In genomic region chr10:74103560-74104248, GRCh38 we compare ENCODE assay signal across 8 cellular contexts. TPM values are rescaled to one million over a fixed set of nuclear protein-coding genes. Genes with fewer than 3 reads are reported as not detected.
DNase-seq lines count a peak whose midpoint lies in the region; ATAC-seq, FAIRE-seq and TF ChIP-seq lines count a peak whose summit lies in the region.
"Had no signal": no experiment of that assay in that cellular context is flagged by ENCODE, and none has a peak within 500 bp of the region (broad histone marks: within the 10 kb centered on the region; RNA-seq: fewer than 3 reads in every experiment).

No MANE protein-coding gene starts in this region.

- H3K36me3 ChIP-seq in Karpas-422 (ENCODE audit: insufficient read depth, low read length) (peaks cover 30% of the 10 kb centered on the region; the same call in 1 of the 2 replicates), K562 (ENCODE audit: control insufficient read depth, insufficient read depth, low read length) (peaks cover 92% of the 10 kb centered on the region)

- H3K9me2 ChIP-seq in Karpas-422 (replicated peaks; ENCODE audit: insufficient read depth, low read length) = no peaks in the 10 kb centered on the region

- no peaks in the 10 kb centered on the region for H3K9me3 Mint-ChIP-seq in nephron progenitor cell

- no peak overlapping the region for H2AFZ ChIP-seq in Karpas-422 (ENCODE audit: low read length)
- H2AFZ ChIP-seq in K562 (ENCODE audit: low read depth, low read length) = no peak overlapping the region

- 82% methylated on average over 10 of the region's 10 CpGs for WGBS in K562 (ENCODE audit: insufficient coverage, low coverage, missing lambda C conversion rate)

- TF ChIP-seq CTCF in K562 (IDR thresholded peaks at IDR 0.05 in 2 of 3, conservative IDR thresholded peaks at IDR 0.05 in 1 of 3; ENCODE audit: insufficient read depth in 2 of 3, low read depth in 1 of 3, low read length in 3 of 3) (peak; percentile 41 to 60 (median 48); a peak in 5 of 6 replicates), nephron progenitor cell (IDR thresholded peaks at IDR 0.05) (peak; percentile 29)

- H3K9me3 ChIP-seq in Karpas-422 (ENCODE audit: low read length) (no peaks in the 10 kb centered on the region), K562 (replicated peaks; ENCODE audit: control insufficient read depth, insufficient read depth, low read depth, low read length) (no peaks in the 10 kb centered on the region)

- H3K4me1 ChIP-seq in Karpas-422 (ENCODE audit: low read length) (peaks cover 12% of the 10 kb centered on the region), K562 (replicated peaks in 1 of 2; ENCODE audit: control insufficient read depth in 2 of 2, insufficient read depth in 2 of 2, low read length in 2 of 2) (no peaks in the 10 kb centered on the region)

- H3K9ac ChIP-seq in Karpas-422 (ENCODE audit: low read length) (no peak overlapping the region), K562 (ENCODE audit: insufficient read depth in 1 of 2, low read depth in 2 of 2, low read length in 2 of 2) (no peak overlapping the region)

- peaks cover 3% of the 10 kb centered on the region for H3K27me3 Mint-ChIP-seq in nephron progenitor cell (ENCODE audit: low read depth, poor library complexity)

- no peaks in the 10 kb centered on the region for H3K9me1 ChIP-seq in K562 (ENCODE audit: control insufficient read depth, insufficient read depth, low read length)

- BruUV-seq in K562 (replicated peaks; lab: Mats Ljungman, UMichigan) = no TSS peak

- in situ Hi-C loops in K562 (cut with MboI) = no loop called here

- TF ChIP-seq RAD21 in K562 (CRISPR knock-in tag; conservative IDR thresholded peaks at IDR 0.05 in 1 of 2, IDR thresholded peaks at IDR 0.05 in 1 of 2) = peak; percentile 31 to 68; a peak in 3 of 4 replicates

- no peak for TF ChIP-seq EP300 in K562 (IDR thresholded peaks at IDR 0.05; ENCODE audit: low read length)

- H3K4me3 ChIP-seq in Karpas-422 (ENCODE audit: low read length) (no peak overlapping the region), K562 (no peak overlapping the region)

- DNase-seq in GM03348 (ENCODE audit: low spot score) = peak; percentile 39
- peak; percentile 81 for DNase-seq in Karpas-422
- peak in 2 of 4 experiments; percentile 31 to 45 for DNase-seq in K562 (ENCODE audit: extremely low read depth in 1 of 4, low spot score in 3 of 4)
- no peak for DNase-seq in nephron progenitor cell
- DNase-seq in NCI-H187 (lab: John Stamatoyannopoulos, UW) = no peak
- DNase-seq: NCI-H1105 had no signal

- FAIRE-seq in K562 (lab: Jason Lieb, UNC) = peak; percentile 80

- intact Hi-C loops in K562 (cut with micrococcal nuclease) = loop anchor here (2.0 to 10.0 kb wide), 2 partner anchors 217 to 319 kb away; partner anchors contain the start of genes CHCHD1 and ZSWIM8

- ATAC-seq in K562 (peak; percentile 76), HG02870 (IDR thresholded peaks at IDR 0.05; ENCODE audit: unreplicated experiment) (no peak), HG02981 (IDR thresholded peaks at IDR 0.05; ENCODE audit: unreplicated experiment) (no peak)

- H3K79me2 ChIP-seq in Karpas-422 (ENCODE audit: low read length) (no peaks in the 10 kb centered on the region), K562 (ENCODE audit: control insufficient read depth, insufficient read depth, low read length) (no peaks in the 10 kb centered on the region)

- H3K27ac ChIP-seq in Karpas-422 (ENCODE audit: low read length) (no peak overlapping the region), K562 (ENCODE audit: extremely low read depth, low read depth, low read length) (no peak overlapping the region)

- H3K27ac Mint-ChIP-seq in nephron progenitor cell = peak overlapping the region; percentile 75

- no peak overlapping the region for H3K4me2 ChIP-seq in Karpas-422 (ENCODE audit: low read depth, low read length, poor library complexity, severe bottlenecking)
- H3K4me2 ChIP-seq in K562 (ENCODE audit: insufficient read depth, low read length) = no peak overlapping the region

- no peak overlapping the region for H3K4me3 Mint-ChIP-seq in nephron progenitor cell

- H4K20me1 ChIP-seq in Karpas-422 (ENCODE audit: insufficient read depth, low read depth, low read length) = no peaks in the 10 kb centered on the region
- H4K20me1 ChIP-seq in K562 (replicated peaks; ENCODE audit: control insufficient read depth, insufficient read depth, low read length) = no peaks in the 10 kb centered on the region

- H3K36me3 Mint-ChIP-seq in nephron progenitor cell (ENCODE audit: low read depth) = peaks cover 84% of the 10 kb centered on the region

- H3K27me3 ChIP-seq in Karpas-422 (ENCODE audit: low read length) (no peaks in the 10 kb centered on the region), K562 (ENCODE audit: control insufficient read depth in 2 of 2, insufficient read depth in 2 of 2, low read length in 2 of 2) (no peaks in the 10 kb centered on the region)

- H3K4me1 Mint-ChIP-seq in nephron progenitor cell = peaks cover 6% of the 10 kb centered on the region

- CTCF ChIA-PET in K562 (lab: Yijun Ruan, JAX; ENCODE audit: low intra/inter-chr PET ratio) = interaction anchor here (1.4 to 2.3 kb wide), 2 partner anchors 130 to 217 kb away, joined by 3 to 13 read pairs; no protein-coding TSS in a partner anchor

- no peak for TF ChIP-seq POLR2A in K562 (conservative IDR thresholded peaks at IDR 0.05)

- POLR2A ChIA-PET in K562 (lab: Yijun Ruan, JAX) = interaction anchor here (0.6 to 0.9 kb wide), 2 partner anchors 30 to 100 kb away, joined by 3 read pairs; no protein-coding TSS in a partner anchor

TF ChIP-seq in K562, 482 proteins besides CTCF, POLR2A, EP300 and RAD21:
- TF ChIP-seq SMC3 (conservative IDR thresholded peaks at IDR 0.05; ENCODE audit: insufficient read depth, low read depth, low read length) = peak; percentile 62
- TF ChIP-seq ZC3H4 (CRISPR knock-in tag; IDR thresholded peaks at IDR 0.05; ENCODE audit: borderline replicate concordance) = no peak
TF ChIP-seq in K562: peak in this region for 1.

RNA-seq across cellular contexts. Expression of gene AP3M1, which starts 46.9 kb away (rescaled TPM):
- 19.4 and 52.9 TPM in 2 replicates for total RNA-seq in Karpas-422 (2014; rRNA removed; shearing (Covaris generic); ENCODE audit: low replicate concordance)
- 79.8 and 112 TPM in 2 replicates for total RNA-seq in K562 (2011; cell fraction: chromatin; rRNA removed; ENCODE audit: low replicate concordance)
- total RNA-seq in K562 (2011; cell fraction: nucleolus; rRNA removed) = 46.7 and 47.5 TPM in 2 replicates
- 65.3 and 84.1 TPM in 2 replicates for total RNA-seq in K562 (2011; cell fraction: nucleoplasm; rRNA removed)
- 44.3 and 48.1 TPM in 2 replicates for total RNA-seq in K562 (2014; rRNA removed)
- 67.1 and 75.5 TPM in 2 replicates for total RNA-seq in K562 (2014; rRNA removed; fragmentation: Illumina TruSeq; extraction: Trizol)
- total RNA-seq in K562 (2015; rRNA removed; fragmentation: Illumina TruSeq; extraction: Trizol) = 61.4 and 67.6 TPM in 2 replicates
- total RNA-seq in K562 (2021) = 66.8 and 67.8 TPM in 2 replicates
- 109 and 135 TPM in 2 replicates for polyA plus RNA-seq in K562 (2011; rRNA removed)
- polyA plus RNA-seq in K562 (2011; cell fraction: cytosol; rRNA removed) = 39.8 and 73.5 TPM in 2 replicates
- polyA plus RNA-seq in K562 (2011; cell fraction: nucleus; rRNA removed) = 48.8 and 68.8 TPM in 2 replicates
- polyA plus RNA-seq in K562 (2012) = 53.8 and 71.1 TPM in 2 replicates
- 86.9 and 105 TPM in 2 replicates for polyA plus RNA-seq in K562 (2014; fragmentation: Illumina TruSeq; extraction: Trizol)
- 10 to 100 TPM; 54.7 to 89.9 TPM for polyA plus RNA-seq in K562 (2014; fragmentation: Nextera tagmentation; extraction: Ambion mirVana)
- 51.5 and 68.4 TPM in 2 replicates for polyA plus RNA-seq in K562 (2014; rRNA removed)
- 140 and 141 TPM in 2 replicates for polyA minus RNA-seq in K562 (2011; rRNA and poly(A)+ RNA removed)
- polyA minus RNA-seq in K562 (2011; cell fraction: cytosol; rRNA and poly(A)+ RNA removed) = 41.5 and 57.5 TPM in 2 replicates
- 24.9 and 46.7 TPM in 2 replicates for polyA minus RNA-seq in K562 (2011; cell fraction: nucleus; rRNA and poly(A)+ RNA removed)

RNA-seq across cellular contexts. Expression of gene ADK, which starts 47.3 kb away (rescaled TPM):
- 29.0 and 41.4 TPM in 2 replicates for total RNA-seq in Karpas-422 (2014; rRNA removed; shearing (Covaris generic); ENCODE audit: low replicate concordance)
- 43.7 and 86.9 TPM in 2 replicates for total RNA-seq in K562 (2011; cell fraction: chromatin; rRNA removed; ENCODE audit: low replicate concordance)
- total RNA-seq in K562 (2011; cell fraction: nucleolus; rRNA removed) = 26.2 and 32.6 TPM in 2 replicates
- 31.7 and 37.8 TPM in 2 replicates for total RNA-seq in K562 (2011; cell fraction: nucleoplasm; rRNA removed)
- total RNA-seq in K562 (2014; rRNA removed) (50.5 and 54.2 TPM in 2 replicates), K562 (2014; rRNA removed; fragmentation: Illumina TruSeq; extraction: Trizol) (72.6 and 87.9 TPM in 2 replicates), K562 (2015; rRNA removed; fragmentation: Illumina TruSeq; extraction: Trizol) (61.1 and 65.4 TPM in 2 replicates), K562 (2021) (73.6 and 75.1 TPM in 2 replicates)
- polyA plus RNA-seq in K562 (2011; rRNA removed) (55.4 and 88.5 TPM in 2 replicates), K562 (2014; fragmentation: Illumina TruSeq; extraction: Trizol) (77.8 and 78.9 TPM in 2 replicates), K562 (2014; fragmentation: Nextera tagmentation; extraction: Ambion mirVana) (10 to 100 TPM; 83.6 to 97.8 TPM), K562 (2014; rRNA removed) (65.8 and 71.0 TPM in 2 replicates)
- polyA plus RNA-seq in K562 (2011; cell fraction: cytosol; rRNA removed) = 15.0 and 24.2 TPM in 2 replicates
- 10.0 and 16.4 TPM in 2 replicates for polyA plus RNA-seq in K562 (2011; cell fraction: nucleus; rRNA removed)
- 42.2 and 50.7 TPM in 2 replicates for polyA plus RNA-seq in K562 (2012)
- 59.0 and 60.1 TPM in 2 replicates for polyA minus RNA-seq in K562 (2011; rRNA and poly(A)+ RNA removed)
- polyA minus RNA-seq in K562 (2011; cell fraction: cytosol; rRNA and poly(A)+ RNA removed) = 15.1 and 21.9 TPM in 2 replicates
- 25.7 and 34.8 TPM in 2 replicates for polyA minus RNA-seq in K562 (2011; cell fraction: nucleus; rRNA and poly(A)+ RNA removed)

Comparison
In these comparisons a context has a peak if more than half of its experiments do, and no peak if none do; other contexts are left out.
1. DNase-seq: peak in GM03348 (single experiment) and Karpas-422 (single experiment); none in nephron progenitor cell (single experiment) and NCI-H187 (0 of 2).